2 cellular contexts compared by ENCODE assay signal in genomic region chr4:2755821-2756690, GRCh38.
TF ChIP-seq lines count a peak whose summit lies in the region.

TNIP2 (minus strand) TSS chr4:2756336; CDS start chr4:2756289, 47 bp downstream.

TF ChIP-seq in HEK293, 187 proteins besides CTCF, POLR2A, EP300 and RAD21 (continued from another document and continues in another):
- no peak for TF ChIP-seq PRDM4 (tag by site-specific recombination; IDR thresholded peaks at IDR 0.05)
- no peak for TF ChIP-seq ZNF610 (tag by site-specific recombination; IDR thresholded peaks at IDR 0.05; ENCODE audit: borderline replicate concordance)
- peak; percentile 42; the same call in 1 of the 2 replicates for TF ChIP-seq ZFHX2 (tag by site-specific recombination; conservative IDR thresholded peaks at IDR 0.05)
- no peak for TF ChIP-seq ZNF10 (tag by site-specific recombination; IDR thresholded peaks at IDR 0.05)
- no peak for TF ChIP-seq ZBTB7A (tag by site-specific recombination; IDR thresholded peaks at IDR 0.05; ENCODE audit: low read depth)
- TF ChIP-seq ZNF311 (tag by site-specific recombination; IDR thresholded peaks at IDR 0.05; ENCODE audit: borderline replicate concordance): no peak
- TF ChIP-seq ZNF521 (tag by site-specific recombination; IDR thresholded peaks at IDR 0.05): no peak
- TF ChIP-seq SALL2 (tag by site-specific recombination; IDR thresholded peaks at IDR 0.05; ENCODE audit: borderline replicate concordance): no peak
- no peak for TF ChIP-seq ZNF280C (tag by site-specific recombination; IDR thresholded peaks at IDR 0.05)
- TF ChIP-seq ZNF629 (tag by site-specific recombination; IDR thresholded peaks at IDR 0.05): no peak
- TF ChIP-seq ZSCAN4 (tag by site-specific recombination; IDR thresholded peaks at IDR 0.05): no peak
- TF ChIP-seq ZNF677 (tag by site-specific recombination; IDR thresholded peaks at IDR 0.05): 0 out of 2 replicates have a peak, but pooled peaks have one; percentile 10
- TF ChIP-seq INSM2 (tag by site-specific recombination; IDR thresholded peaks at IDR 0.05): no peak
- TF ChIP-seq ZNF391 (tag by site-specific recombination; IDR thresholded peaks at IDR 0.05; ENCODE audit: borderline replicate concordance, low read depth): no peak
- TF ChIP-seq KLF7 (tag by site-specific recombination; IDR thresholded peaks at IDR 0.05; ENCODE audit: borderline replicate concordance): no peak
- no peak for TF ChIP-seq PRDM6 (tag by site-specific recombination; IDR thresholded peaks at IDR 0.05)
- peak; percentile 20; the same call in 1 of the 2 replicates for TF ChIP-seq SP2 (tag by site-specific recombination; IDR thresholded peaks at IDR 0.05)
- TF ChIP-seq ZIC2 (tag by site-specific recombination; IDR thresholded peaks at IDR 0.05): no peak
- TF ChIP-seq ZNF660 (tag by site-specific recombination; IDR thresholded peaks at IDR 0.05): 0 out of 2 replicates have a peak, but pooled peaks have one; percentile 50
- no peak for TF ChIP-seq ZNF169 (tag by site-specific recombination; IDR thresholded peaks at IDR 0.05)
- no peak for TF ChIP-seq PRDM1 (tag by site-specific recombination; IDR thresholded peaks at IDR 0.05)

TF ChIP-seq in K562, 482 proteins besides CTCF, POLR2A, EP300 and RAD21 (continued from another document and continues in another):
- TF ChIP-seq ZBTB9 (CRISPR knock-in tag; IDR thresholded peaks at IDR 0.05) (peak; percentile 70), KDM2B (CRISPR knock-in tag; IDR thresholded peaks at IDR 0.05) (peak; percentile 27; the same call in 1 of the 2 replicates), SOX6 (IDR thresholded peaks at IDR 0.05) (peak; percentile 55; the same call in 1 of the 2 replicates), ZNF77 (CRISPR knock-in tag; IDR thresholded peaks at IDR 0.05) (no peak), NONO (IDR thresholded peaks at IDR 0.05; ENCODE audit: low read depth in 2 of 2, low read length in 1 of 2) (peak; percentile 90 to 97; a peak in 3 of 4 replicates), KLF13 (tag; IDR thresholded peaks at IDR 0.05; ENCODE audit: borderline replicate concordance, low read depth) (peak; percentile 70; the same call in 1 of the 2 replicates), HMGN3 (IDR thresholded peaks at IDR 0.05; ENCODE audit: borderline replicate concordance, extremely low read depth, insufficient read length, low read depth, low read length) (peak; percentile 59), NKRF (IDR thresholded peaks at IDR 0.05; ENCODE audit: borderline replicate concordance) (0 out of 2 replicates have a peak, but pooled peaks have one; percentile 35), RUNX1 (IDR thresholded peaks at IDR 0.05; ENCODE audit: low read depth) (no peak), RBBP5 (IDR thresholded peaks at IDR 0.05; ENCODE audit: borderline replicate concordance, insufficient read depth, low read length, poor library complexity, severe bottlenecking) (peak; percentile 86), UBTF (IDR thresholded peaks at IDR 0.05; ENCODE audit: borderline replicate concordance in 1 of 2, low read depth in 2 of 2, low read length in 2 of 2) (peak in 1 of 2 experiments; percentile 64; a peak in 1 of 4 replicates), TSHZ1 (CRISPR knock-in tag; IDR thresholded peaks at IDR 0.05) (no peak), ZBTB49 (CRISPR knock-in tag; IDR thresholded peaks at IDR 0.05; ENCODE audit: borderline replicate concordance) (no peak), CTBP1 (IDR thresholded peaks at IDR 0.05; ENCODE audit: borderline replicate concordance) (peak; percentile 99), STAT5A (IDR thresholded peaks at IDR 0.05; ENCODE audit: borderline replicate concordance, low read length) (0 out of 2 replicates have a peak, but pooled peaks have one; percentile 10), HNRNPLL (IDR thresholded peaks at IDR 0.05; ENCODE audit: low read depth, low read length, poor library complexity, severe bottlenecking) (peak; percentile 79), MAZ (CRISPR knock-in tag; conservative IDR thresholded peaks at IDR 0.05 in 1 of 2, IDR thresholded peaks at IDR 0.05 in 1 of 2) (peak; percentile 43 to 63; a peak in 2 of 4 replicates), GABPA (tag; conservative IDR thresholded peaks at IDR 0.05; ENCODE audit: low read depth) (peak; percentile 79), ETV1 (tag; conservative IDR thresholded peaks at IDR 0.05; ENCODE audit: low read depth) (peak; percentile 52; the same call in 1 of the 2 replicates), NUFIP1 (IDR thresholded peaks at IDR 0.05; ENCODE audit: partially characterized antibody) (no peak), ZNF212 (CRISPR knock-in tag; IDR thresholded peaks at IDR 0.05) (no peak), TEAD1 (CRISPR knock-in tag; IDR thresholded peaks at IDR 0.05) (0 out of 4 replicates have a peak, but pooled peaks of 1 of the 2 experiments have one; percentile 22), E2F1 (CRISPR knock-in tag; IDR thresholded peaks at IDR 0.05) (0 out of 2 replicates have a peak, but pooled peaks have one; percentile 20), SP1 (CRISPR knock-in tag; IDR thresholded peaks at IDR 0.05) (peak; percentile 23; the same call in 1 of the 2 replicates), NCOA6 (IDR thresholded peaks at IDR 0.05) (no peak), ESRRA (IDR thresholded peaks at IDR 0.05; ENCODE audit: borderline replicate concordance, low read depth) (peak; percentile 47; the same call in 1 of the 2 replicates), MYC (IDR thresholded peaks at IDR 0.05; ENCODE audit: low read depth, low read length) (peak; percentile 93), MYC (CRISPR knock-in tag; IDR thresholded peaks at IDR 0.05; ENCODE audit: borderline replicate concordance, low read depth) (no peak), CREM (IDR thresholded peaks at IDR 0.05; ENCODE audit: low read depth) (peak; percentile 57), NRF1 (conservative IDR thresholded peaks at IDR 0.05 in 1 of 2, IDR thresholded peaks at IDR 0.05 in 1 of 2) (peak; percentile 77 to 82), VEZF1 (CRISPR knock-in tag; IDR thresholded peaks at IDR 0.05) (peak; percentile 91), NFE2 (IDR thresholded peaks at IDR 0.05; ENCODE audit: low read depth) (no peak), ILF3 (IDR thresholded peaks at IDR 0.05; ENCODE audit: borderline replicate concordance) (no peak; the same call in 1 of the 2 replicates)
